Comparison of ENCODE assay signal across 19 cellular contexts in the genomic region with DNA sequence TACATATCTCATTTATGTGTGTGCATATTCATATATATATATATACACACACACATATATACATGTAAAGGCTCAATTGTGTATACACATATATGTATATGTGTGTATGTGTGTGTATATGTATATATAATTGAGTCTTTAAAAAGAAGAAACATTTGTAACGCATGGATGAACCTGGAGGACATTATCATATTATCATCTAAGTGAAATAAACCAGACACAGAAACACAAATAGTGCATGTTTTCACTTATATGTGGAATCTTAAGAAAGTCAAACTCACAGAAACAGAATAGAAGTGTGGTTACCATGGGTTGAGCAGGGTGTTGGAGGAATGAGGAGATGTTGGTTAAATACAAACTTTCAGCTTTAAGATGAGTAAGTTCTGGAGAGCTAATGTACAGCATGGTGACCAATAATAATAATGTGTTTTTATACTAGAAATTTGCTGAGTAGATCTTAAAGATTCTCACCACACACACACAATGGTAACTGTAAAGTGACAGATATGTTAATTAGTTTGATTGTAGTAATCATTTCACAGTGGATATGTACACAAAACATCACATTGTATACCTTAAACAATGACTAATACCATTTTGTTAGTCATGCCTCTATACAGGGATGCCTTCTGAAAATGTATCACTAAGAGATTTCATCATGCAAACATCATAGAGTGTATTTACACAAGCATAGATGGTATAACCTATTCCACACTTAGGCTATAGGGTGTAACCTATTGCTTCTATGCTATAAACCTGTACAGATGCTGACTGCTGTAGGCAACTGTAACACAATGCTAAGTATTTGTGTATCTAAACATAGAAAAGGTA.
DNase-seq lines count a peak whose midpoint lies in the region; ATAC-seq and TF ChIP-seq lines count a peak whose summit lies in the region.
"Had no signal": no experiment of that assay in that cellular context is flagged by ENCODE, and none has a peak within 500 bp of the region (broad histone marks: within the 10 kb centered on the region; RNA-seq: fewer than 3 reads in every experiment).

No MANE protein-coding gene starts in this region.

- no peaks in the 10 kb centered on the region for H4K20me1 ChIP-seq in HCT116 (ENCODE audit: insufficient read depth)

- H3K79me2 ChIP-seq in HCT116 (ENCODE audit: insufficient read depth, low read length) = no peaks in the 10 kb centered on the region

- ATAC-seq in HCT116 = peak; percentile 22; the same call in 1 of the 2 replicates
- no peak for ATAC-seq in SK-N-SH treated with all-trans-retinoic acid at 6 μM for 48 hours

- no peak overlapping the region for H3K9ac ChIP-seq in HCT116 (ENCODE audit: low read length)

- no peaks in the 10 kb centered on the region for H3K36me3 ChIP-seq in HCT116 (ENCODE audit: control insufficient read depth in 1 of 2, insufficient read depth in 2 of 2, low read length in 2 of 2)

- POLR2A ChIA-PET in HCT116 (lab: Charles Lee) = no interaction called here

- DNase-seq in NCI-H748 (lab: John Stamatoyannopoulos, UW; ENCODE audit: unreplicated experiment) = peak; percentile 32
- no peak for DNase-seq in NCI-H748 treated with DMSO at 0.1 percent for 48 hours (lab: John Stamatoyannopoulos, UW)
- no peak for DNase-seq in HCT116 (ENCODE audit: low read depth, low spot score)
- peak; percentile 25 for DNase-seq in fibroblast of mammary gland (ENCODE audit: low read depth)
- no peak for DNase-seq in UCSD-AML1 (lab: John Stamatoyannopoulos, UW; ENCODE audit: unreplicated experiment)
- no peak for DNase-seq in epidermal melanocyte (ENCODE audit: insufficient read length, low spot score)
- no peak for DNase-seq in stimulated activated CD4-positive, alpha-beta T cell treated with anti-CD3 and anti-CD28 coated beads, Interleukin-1b, Interleukin-23, amount 100 ng/mL, for 48 hours
- DNase-seq: ACHN; activated CD4-positive, alpha-beta T cell treated with anti-CD3 and anti-CD28 coated beads, Interleukin-2, amount 10 ng/mL, durations not matched to agents 7 days and 5 days; brain microvascular endothelial cell; CD8-positive, alpha-beta memory T cell; dorsolateral prefrontal cortex; GF-D8; Karpas-422; NCI-H1436; NCI-H524 treated with DMSO at 0.1 percent for 48 hours; Peyer's patch; posterior cingulate gyrus had no signal

- H3K4me3 ChIP-seq in HCT116 (replicated peaks in 1 of 2; ENCODE audit: low read depth in 1 of 2, low read length in 2 of 2) (no peak overlapping the region), fibroblast of mammary gland (ENCODE audit: control insufficient read depth, low read depth, low read length) (no peak overlapping the region)
- H3K4me3 ChIP-seq: dorsolateral prefrontal cortex, Peyer's patch had no signal

- BruUV-seq in HCT116 (replicated peaks; lab: Mats Ljungman, UMichigan) = no TSS peak

- TF ChIP-seq CTCF in HCT116 (IDR thresholded peaks at IDR 0.05 in 2 of 3, conservative IDR thresholded peaks at IDR 0.05 in 1 of 3; ENCODE audit: borderline replicate concordance in 1 of 3, insufficient read depth in 1 of 3, low read depth in 2 of 3, low read length in 2 of 3) (no peak), fibroblast of mammary gland (conservative IDR thresholded peaks at IDR 0.05; ENCODE audit: control insufficient read depth, insufficient read depth, low read depth, low read length) (no peak)

- CTCF ChIA-PET in HCT116 (lab: Charles Lee) = no interaction called here

- TF ChIP-seq POLR2A in HCT116 (IDR thresholded peaks at IDR 0.05; ENCODE audit: borderline replicate concordance, extremely low read depth, insufficient read depth, insufficient read length) = no peak

- H3K4me1 ChIP-seq in HCT116 (ENCODE audit: control insufficient read depth in 1 of 2, insufficient read depth in 2 of 2, low read length in 2 of 2) = no peaks in the 10 kb centered on the region; a peak in 1 of 4 replicates
- H3K4me1 ChIP-seq: Peyer's patch had no signal

- no peak overlapping the region for H2AFZ ChIP-seq in HCT116 (ENCODE audit: low read depth, low read length, poor library complexity, severe bottlenecking)

- no peak overlapping the region for H3K4me2 ChIP-seq in HCT116 (ENCODE audit: low read length)

- H3K9me3 ChIP-seq in HCT116 (ENCODE audit: control insufficient read depth in 1 of 2, insufficient read depth in 1 of 2, low read depth in 1 of 2, low read length in 2 of 2) = no peaks in the 10 kb centered on the region
- H3K9me3 ChIP-seq: Peyer's patch had no signal

- no peak for TF ChIP-seq RAD21 in HCT116 (IDR thresholded peaks at IDR 0.05; ENCODE audit: low read depth)

- no peak overlapping the region for H3K27ac ChIP-seq in HCT116 (ENCODE audit: low read depth, low read length)
- H3K27ac ChIP-seq: brain microvascular endothelial cell, dorsolateral prefrontal cortex, Peyer's patch had no signal

- no peaks in the 10 kb centered on the region for H3K9me2 ChIP-seq in HCT116 (ENCODE audit: insufficient read depth)

- intact Hi-C loops in HCT116 (cut with micrococcal nuclease) = no loop called here

- H3K27me3 ChIP-seq in HCT116 (ENCODE audit: insufficient read depth, low read length) = no peaks in the 10 kb centered on the region
- H3K27me3 ChIP-seq: brain microvascular endothelial cell, dorsolateral prefrontal cortex, Peyer's patch had no signal

- RAD21 ChIA-PET in HCT116 (lab: Charles Lee; ENCODE audit: low non-redundant PET in 1 of 2, low total read pairs in 2 of 2, uncharacterized antibody in 2 of 2, unreplicated experiment in 2 of 2) = no interaction called here

TF ChIP-seq in HCT116, 20 proteins besides CTCF, POLR2A, EP300 and RAD21 (continues in another document):
- TF ChIP-seq MAX (IDR thresholded peaks at IDR 0.05) (no peak), JUND (IDR thresholded peaks at IDR 0.05) (no peak), SIN3A (IDR thresholded peaks at IDR 0.05; ENCODE audit: low read depth) (no peak), ZNF274 (IDR thresholded peaks at IDR 0.05; ENCODE audit: low read depth, low read length) (no peak), SRF (IDR thresholded peaks at IDR 0.05; ENCODE audit: low read depth) (no peak), SP1 (IDR thresholded peaks at IDR 0.05; ENCODE audit: low read depth) (no peak), EZH2 (IDR thresholded peaks at IDR 0.05) (no peak), FOSL1 (IDR thresholded peaks at IDR 0.05; ENCODE audit: low read depth) (no peak), EZH2phosphoT487 (IDR thresholded peaks at IDR 0.05; ENCODE audit: borderline replicate concordance) (no peak), EGR1 (IDR thresholded peaks at IDR 0.05; ENCODE audit: low read depth) (no peak), ZFX (IDR thresholded peaks at IDR 0.05) (no peak), CBX3 (IDR thresholded peaks at IDR 0.05; ENCODE audit: low read depth) (no peak), YY1 (IDR thresholded peaks at IDR 0.05; ENCODE audit: extremely low read depth, insufficient replicate concordance, low read depth, low read length) (no peak)

TF ChIP-seq in SK-N-SH treated with all-trans-retinoic acid at 6 μM for 48 hours, 23 proteins besides CTCF, POLR2A, EP300 and RAD21:
- TF ChIP-seq ESRRG (CRISPR knock-in tag; IDR thresholded peaks at IDR 0.05) (no peak), ZNF70 (CRISPR knock-in tag; IDR thresholded peaks at IDR 0.05) (no peak), POU6F1 (CRISPR knock-in tag; IDR thresholded peaks at IDR 0.05; ENCODE audit: borderline replicate concordance, low read depth) (no peak), TCF4 (CRISPR knock-in tag; IDR thresholded peaks at IDR 0.05; ENCODE audit: borderline replicate concordance) (peak; percentile 60; the same call in 1 of the 2 replicates), ZNF8 (CRISPR knock-in tag; IDR thresholded peaks at IDR 0.05) (no peak), CSDC2 (CRISPR knock-in tag; IDR thresholded peaks at IDR 0.05) (no peak)

Comparison
In these comparisons a context has a peak if more than half of its experiments do, and no peak if none do; other contexts are left out.
1. DNase-seq: peak in NCI-H748 (single experiment) and fibroblast of mammary gland (single experiment); none in NCI-H748 treated with DMSO at 0.1 percent for 48 hours (single experiment), HCT116 (single experiment), UCSD-AML1 (single experiment), epidermal melanocyte (single experiment) and stimulated activated CD4-positive, alpha-beta T cell treated with anti-CD3 and anti-CD28 coated beads, Interleukin-1b, Interleukin-23, amount 100 ng/mL, for 48 hours (single experiment).